In genomic region chr3:101195951-101196713, GRCh38 we compare ENCODE assay signal across 8 cellular contexts.
A peak's percentile ranks its signal among the peaks of the same experiment; 100 is the strongest.
DNase-seq lines count a peak whose midpoint lies in the region; ATAC-seq and TF ChIP-seq lines count a peak whose summit lies in the region.

No MANE protein-coding gene starts in this region.

- intact Hi-C loops in transverse colon (cut with DNase I; ENCODE audit: low total_unique reads): loop anchor here (1.0 to 10.0 kb wide), 2 partner anchors 126 to 301 kb away; no protein-coding TSS in a partner anchor

- in situ Hi-C loops in transverse colon (cut with MboI; ENCODE audit: low pct_ligation_motif_present in 1 of 4, low pct_unique_long_range_greater_than_20kb in 1 of 4, low sequenced_read_pairs in 3 of 4): no loop called here

- peak; percentile 85 for DNase-seq in ELR (ENCODE audit: low read depth)
- peak; percentile 63 for DNase-seq in NAMALWA (ENCODE audit: low spot score)
- peak; percentile 65 for DNase-seq in amniotic epithelial cell (ENCODE audit: low read depth)
- peak; percentile 60 for DNase-seq in iPS-NIHi7 (ENCODE audit: extremely low spot score)
- DNase-seq in transverse colon: no peak
- DNase-seq in activated CD4-positive, alpha-beta T cell treated with anti-CD3 and anti-CD28 coated beads, Interleukin-2, amount 50 U/mL, for 1 hour: no peak
- no peak for DNase-seq in NK-92 treated with Interleukin-12 subunit alpha and Interleukin-12 subunit beta, amount 100 ng/mL, for 24 hours (lab: John Stamatoyannopoulos, UW)

- H3K9me3 ChIP-seq in transverse colon: no peaks in the 10 kb centered on the region

- ATAC-seq in HG03432 (IDR thresholded peaks at IDR 0.05; ENCODE audit: unreplicated experiment): no peak

- H3K4me1 ChIP-seq in transverse colon: peaks cover 0 to 7% (median 0%) of the 10 kb centered on the region in 4 donors

- H3K27ac ChIP-seq in transverse colon: no peak overlapping the region

- H3K36me3 ChIP-seq in transverse colon: no peaks in the 10 kb centered on the region

- WGBS in transverse colon (ENCODE audit: low coverage in 1 of 2), 2 donors: 35 to 43% methylated on average over 6 of the region's 6 CpGs

- H3K27me3 ChIP-seq in transverse colon: no peaks in the 10 kb centered on the region

- TF ChIP-seq POLR2A in transverse colon (IDR thresholded peaks at IDR 0.05): no peak

- no peak overlapping the region for H3K4me3 ChIP-seq in transverse colon

- TF ChIP-seq CTCF in transverse colon (IDR thresholded peaks at IDR 0.05): peak; percentile 49 to 64 (median 50)

- TF ChIP-seq EP300 in transverse colon (IDR thresholded peaks at IDR 0.05; ENCODE audit: low read depth): no peak

Comparison
In these comparisons a context has a peak if more than half of its experiments do, and no peak if none do; other contexts are left out.
1. DNase-seq: peak in ELR (single experiment), NAMALWA (single experiment), amniotic epithelial cell (single experiment) and iPS-NIHi7 (single experiment); none in transverse colon (single experiment), activated CD4-positive, alpha-beta T cell treated with anti-CD3 and anti-CD28 coated beads, Interleukin-2, amount 50 U/mL, for 1 hour (single experiment) and NK-92 treated with Interleukin-12 subunit alpha and Interleukin-12 subunit beta, amount 100 ng/mL, for 24 hours (single experiment).